ENCODE assay signal across 1 cellular context in the genomic region with DNA sequence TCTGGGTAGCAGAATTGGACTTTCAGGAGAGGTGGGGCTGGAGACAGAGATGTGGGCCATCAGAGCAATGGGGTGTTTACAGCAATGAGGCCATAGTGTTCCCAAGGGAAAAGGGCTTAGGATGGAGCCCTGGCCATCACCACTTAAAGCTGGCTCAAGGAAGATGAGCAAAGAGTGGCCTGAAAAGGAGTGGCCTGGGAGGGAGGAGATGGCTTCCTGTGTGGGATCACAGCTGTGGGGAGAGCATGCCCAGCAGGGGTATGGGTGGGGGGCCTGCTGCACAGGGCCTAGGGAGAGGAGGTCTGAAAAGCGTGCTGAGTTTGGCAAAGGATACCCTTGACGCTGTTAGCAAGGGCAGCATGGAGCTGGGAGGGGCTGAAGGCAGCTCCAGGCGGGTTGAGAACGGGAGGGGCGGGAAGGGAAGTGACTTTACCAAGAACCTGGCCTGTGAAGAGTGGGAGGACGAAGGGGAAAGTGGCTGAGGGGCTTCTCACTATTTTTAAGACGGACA.
TF ChIP-seq lines count a peak whose summit lies in the region.

No MANE protein-coding gene starts in this region.

TF ChIP-seq in WTC11, 78 proteins besides CTCF, POLR2A, EP300 and RAD21 (continued from another document):
- TF ChIP-seq, protein P1, sequence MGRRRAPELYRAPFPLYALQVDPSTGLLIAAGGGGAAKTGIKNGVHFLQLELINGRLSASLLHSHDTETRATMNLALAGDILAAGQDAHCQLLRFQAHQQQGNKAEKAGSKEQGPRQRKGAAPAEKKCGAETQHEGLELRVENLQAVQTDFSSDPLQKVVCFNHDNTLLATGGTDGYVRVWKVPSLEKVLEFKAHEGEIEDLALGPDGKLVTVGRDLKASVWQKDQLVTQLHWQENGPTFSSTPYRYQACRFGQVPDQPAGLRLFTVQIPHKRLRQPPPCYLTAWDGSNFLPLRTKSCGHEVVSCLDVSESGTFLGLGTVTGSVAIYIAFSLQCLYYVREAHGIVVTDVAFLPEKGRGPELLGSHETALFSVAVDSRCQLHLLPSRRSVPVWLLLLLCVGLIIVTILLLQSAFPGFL (CRISPR knock-in tag; IDR thresholded peaks at IDR 0.05; ENCODE audit: borderline replicate concordance): no peak
- TF ChIP-seq NFYB (CRISPR knock-in tag; conservative IDR thresholded peaks at IDR 0.05; ENCODE audit: low read depth) (no peak), NR2C2 (CRISPR knock-in tag; IDR thresholded peaks at IDR 0.05) (no peak)
